In the genomic region with DNA sequence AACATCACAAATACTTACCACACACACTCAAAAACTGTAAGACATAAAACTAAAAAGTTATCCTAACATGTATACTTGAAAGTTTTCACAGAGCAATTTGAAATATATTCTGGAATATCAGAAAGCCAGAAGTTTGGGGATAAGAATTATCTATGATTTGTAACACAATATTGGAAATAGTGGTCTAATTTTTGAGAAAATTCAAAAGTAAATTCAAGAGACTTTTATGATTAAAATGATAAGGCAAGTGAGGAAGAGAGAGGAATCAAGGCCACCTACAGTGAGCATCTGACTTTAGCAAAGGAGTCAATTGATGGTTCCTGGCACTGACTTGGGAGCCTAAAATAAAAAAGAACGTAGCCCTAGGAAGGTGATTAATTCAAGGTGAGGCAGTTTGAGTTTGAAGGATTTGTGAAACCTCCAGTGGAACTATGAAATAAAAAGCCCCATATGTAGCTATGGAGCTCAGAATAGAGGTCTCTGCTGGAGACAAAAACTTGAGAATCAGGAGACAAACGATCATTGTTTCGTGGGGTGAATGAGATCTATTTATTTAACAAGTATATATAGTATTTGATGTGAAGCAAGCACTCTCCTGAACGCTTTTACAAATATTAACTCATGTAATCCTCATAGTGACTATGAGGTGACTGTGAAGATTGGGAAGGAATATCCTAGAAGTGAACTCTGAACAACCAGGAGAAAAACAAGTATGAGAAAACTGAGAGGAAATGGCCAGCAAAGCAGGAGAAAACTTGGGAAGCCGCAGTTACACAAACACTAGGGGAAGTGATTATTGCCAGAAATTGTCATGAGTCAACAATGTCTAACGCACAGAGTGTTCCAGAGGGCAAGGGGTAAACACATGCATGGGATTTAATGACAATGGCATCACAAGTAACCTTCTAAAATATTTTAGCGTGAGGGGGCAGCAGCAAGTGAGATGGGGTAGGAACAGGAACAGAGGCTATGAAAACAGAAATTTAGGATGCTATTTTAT, we compare ENCODE assay signal across 9 cellular contexts. TPM values are rescaled to one million over a fixed set of nuclear protein-coding genes. Genes with fewer than 3 reads are reported as not detected.
DNase-seq lines count a peak whose midpoint lies in the region; ATAC-seq and FAIRE-seq lines count a peak whose summit lies in the region.
"Had no signal": no experiment of that assay in that cellular context is flagged by ENCODE, and none has a peak within 500 bp of the region (broad histone marks: within the 10 kb centered on the region; RNA-seq: fewer than 3 reads in every experiment).

No MANE protein-coding gene starts in this region.

- no peaks in the 10 kb centered on the region for H3K36me3 Mint-ChIP-seq in dendritic cell treated with granulocyte-macrophage colony-stimulating factor and Interleukin-4, amounts not matched to agents 40 ng/mL and 50 ng/mL, for 4 days (ENCODE audit: low read depth)
- H3K36me3 Mint-ChIP-seq: naive thymus-derived CD4-positive, alpha-beta T cell had no signal

- FAIRE-seq in urothelium cell line (lab: Jason Lieb, UNC), result no peak

- intact Hi-C loops in dendritic cell treated with granulocyte-macrophage colony-stimulating factor and Interleukin-4, amounts not matched to agents 40 ng/mL and 50 ng/mL, for 4 days (cut with micrococcal nuclease), result no loop called here

- no peak overlapping the region for H3K4me3 Mint-ChIP-seq in dendritic cell treated with granulocyte-macrophage colony-stimulating factor and Interleukin-4, amounts not matched to agents 40 ng/mL and 50 ng/mL, for 4 days
- H3K4me3 Mint-ChIP-seq: naive thymus-derived CD4-positive, alpha-beta T cell had no signal

- H3K27me3 Mint-ChIP-seq in dendritic cell treated with granulocyte-macrophage colony-stimulating factor and Interleukin-4, amounts not matched to agents 40 ng/mL and 50 ng/mL, for 4 days, result no peaks in the 10 kb centered on the region

- DNase-seq in M059J (ENCODE audit: low read depth) (peak; percentile 90), lung microvascular endothelial cell (ENCODE audit: low read depth in 2 of 2) (peak; percentile 91 to 97), urothelium cell line (ENCODE audit: low spot score) (peak; percentile 25), NCI-H82 treated with DMSO at 0.1 percent for 48 hours (lab: John Stamatoyannopoulos, UW; ENCODE audit: unreplicated experiment) (no peak), NCI-H2196 (lab: John Stamatoyannopoulos, UW; ENCODE audit: unreplicated experiment) (no peak)
- DNase-seq: activated T-cell treated with anti-CD3 and anti-CD28 coated beads, Interleukin-2, amount 50 U/mL, for 48 hours; naive thymus-derived CD4-positive, alpha-beta T cell had no signal

- no peak for ATAC-seq in GM21447 (IDR thresholded peaks at IDR 0.05; ENCODE audit: unreplicated experiment)
- ATAC-seq: naive thymus-derived CD4-positive, alpha-beta T cell had no signal

- H3K9me3 Mint-ChIP-seq in dendritic cell treated with granulocyte-macrophage colony-stimulating factor and Interleukin-4, amounts not matched to agents 40 ng/mL and 50 ng/mL, for 4 days, result no peaks in the 10 kb centered on the region

- H3K27ac Mint-ChIP-seq in dendritic cell treated with granulocyte-macrophage colony-stimulating factor and Interleukin-4, amounts not matched to agents 40 ng/mL and 50 ng/mL, for 4 days, result peak overlapping the region; percentile 11
- H3K27ac Mint-ChIP-seq: naive thymus-derived CD4-positive, alpha-beta T cell had no signal

- H3K4me1 Mint-ChIP-seq in dendritic cell treated with granulocyte-macrophage colony-stimulating factor and Interleukin-4, amounts not matched to agents 40 ng/mL and 50 ng/mL, for 4 days (ENCODE audit: low read depth), result peaks cover 21% of the 10 kb centered on the region
- H3K4me1 Mint-ChIP-seq: naive thymus-derived CD4-positive, alpha-beta T cell had no signal

RNA-seq across cellular contexts. Expression of a gene that starts 12.8 kb away (rescaled TPM):
- total RNA-seq in M059J (2014; rRNA removed; shearing (Covaris generic)), result 74.7 and 113 TPM in 2 replicates
- total RNA-seq in lung microvascular endothelial cell, result 814 and 1,922 TPM in 2 replicates

Comparison
In these comparisons a context has a peak if more than half of its experiments do, and no peak if none do; other contexts are left out.
1. DNase-seq: peak in M059J (single experiment), lung microvascular endothelial cell (2 of 2) and urothelium cell line (single experiment); none in NCI-H82 treated with DMSO at 0.1 percent for 48 hours (single experiment) and NCI-H2196 (single experiment).